ENCODE assay signal across 19 cellular contexts in the genomic region with DNA sequence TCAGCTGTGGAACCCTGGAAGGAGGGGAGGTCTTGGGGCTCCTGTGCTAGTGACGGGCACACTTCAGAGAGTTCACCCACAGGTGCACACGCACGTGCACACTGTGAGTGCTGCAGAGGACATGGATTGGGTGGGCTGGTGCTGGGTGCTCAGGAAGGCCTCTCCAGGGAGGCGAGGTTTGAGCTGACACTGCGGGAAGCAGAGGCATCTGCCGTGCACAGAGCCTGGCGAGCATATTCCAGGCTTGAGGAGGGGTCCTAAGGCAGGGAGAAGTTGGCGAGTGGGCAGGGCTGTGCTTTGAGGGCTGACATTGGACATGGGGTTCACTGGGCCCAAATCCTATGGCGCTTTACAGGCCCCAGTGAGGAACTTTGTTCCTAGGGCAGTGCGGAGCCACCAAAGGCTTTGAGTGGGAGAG. TPM values are rescaled to one million over a fixed set of nuclear protein-coding genes. Genes with fewer than 3 reads are reported as not detected.
"Had no signal": no experiment of that assay in that cellular context is flagged by ENCODE, and none has a peak within 500 bp of the region (broad histone marks: within the 10 kb centered on the region; RNA-seq: fewer than 3 reads in every experiment).

No MANE protein-coding gene starts in this region.

- H3K4me3 ChIP-seq: esophagus squamous epithelium, gastroesophageal sphincter, hepatocyte, mucosa of descending colon, right atrium auricular region had no signal

- DNase-seq: effector memory CD4-positive, alpha-beta T cell; esophagus squamous epithelium; foreskin fibroblast; glutamatergic neuron; kidney glomerular epithelial cell; naive thymus-derived CD8-positive, alpha-beta T cell; stimulated activated CD4-positive, alpha-beta T cell treated with anti-CD3 and anti-CD28 coated beads, Interleukin-15, amount 100 ng/mL, for 24 hours; stimulated activated CD4-positive, alpha-beta T cell treated with anti-CD3 and anti-CD28 coated beads, Interleukin-1b, Interleukin-23, amount 100 ng/mL, for 48 hours; stimulated activated CD4-positive, alpha-beta T cell treated with anti-CD3 and anti-CD28 coated beads, Interleukin-4, amount 100 ng/mL, for 24 hours; stimulated activated naive CD4-positive, alpha-beta T cell treated with Interleukin-2 at 50 U/mL for 16 hours had no signal

- H3K4me3 Mint-ChIP-seq: central memory CD8-positive, alpha-beta T cell; naive thymus-derived CD8-positive, alpha-beta T cell; type B pancreatic cell had no signal

- H3K9me3 ChIP-seq: esophagus squamous epithelium, gastroesophageal sphincter, mucosa of descending colon, neutrophil, right atrium auricular region had no signal

- H3K27ac ChIP-seq: epithelial cell of prostate, esophagus squamous epithelium, gastroesophageal sphincter, hepatocyte, neutrophil, right atrium auricular region had no signal

- H3K27ac Mint-ChIP-seq: type B pancreatic cell had no signal

- H3K27me3 ChIP-seq: esophagus squamous epithelium, gastroesophageal sphincter, hepatocyte, neutrophil, right atrium auricular region had no signal

- ATAC-seq: gastroesophageal sphincter; mucosa of descending colon; naive thymus-derived CD8-positive, alpha-beta T cell had no signal

- H3K27me3 Mint-ChIP-seq: central memory CD8-positive, alpha-beta T cell; naive thymus-derived CD8-positive, alpha-beta T cell; type B pancreatic cell had no signal

RNA-seq across cellular contexts. Expression of a gene that starts 25.6 kb away (rescaled TPM):
- total RNA-seq: naive thymus-derived CD8-positive, alpha-beta T cell had no signal
- polyA plus RNA-seq: naive thymus-derived CD8-positive, alpha-beta T cell had no signal

RNA-seq across cellular contexts. Expression of a gene that starts 41.0 kb away (rescaled TPM):
- total RNA-seq: esophagus squamous epithelium; lower leg skin; naive thymus-derived CD8-positive, alpha-beta T cell; right atrium auricular region had no signal
- polyA plus RNA-seq: hepatocyte; naive thymus-derived CD8-positive, alpha-beta T cell had no signal
